Comparison of ENCODE assay signal across 17 cellular contexts in the genomic region with DNA sequence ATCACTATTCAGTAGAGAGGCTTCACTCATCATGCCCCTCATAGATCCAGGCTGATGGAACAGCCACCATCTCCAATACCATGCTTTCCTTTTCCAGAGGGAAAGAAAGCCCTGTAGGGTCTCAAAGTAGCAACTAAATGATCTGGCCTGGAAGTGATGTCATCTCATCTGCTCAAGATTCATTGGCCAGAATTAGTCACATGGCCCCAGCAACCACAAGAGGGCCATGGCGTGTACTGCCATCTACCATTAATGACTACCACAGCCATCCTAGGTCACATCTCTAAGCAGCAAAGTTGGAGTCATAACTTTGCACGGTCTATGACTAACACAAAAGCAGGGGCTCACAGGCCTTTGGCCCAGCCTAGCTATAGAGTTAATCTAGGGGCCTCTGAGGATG.
"Had no signal": no experiment of that assay in that cellular context is flagged by ENCODE, and none has a peak within 500 bp of the region (broad histone marks: within the 10 kb centered on the region; RNA-seq: fewer than 3 reads in every experiment).

No MANE protein-coding gene starts in this region.

- DNase-seq: cortex of kidney; effector memory CD4-positive, alpha-beta T cell; heart left ventricle; left colon; mesendoderm; naive B cell; occipital lobe; pancreas; right cardiac atrium; small intestine; stimulated activated CD4-positive, alpha-beta T cell treated with anti-CD3 and anti-CD28 coated beads, Interleukin-12 subunit alpha, Interleukin-12 subunit beta, amount 100 ng/mL, for 4 hours; stimulated activated naive CD4-positive, alpha-beta T cell treated with Interleukin-2 at 50 U/mL for 16 hours; tibial artery; upper lobe of left lung had no signal

- H3K27me3 ChIP-seq: heart left ventricle, pancreas, suprapubic skin, tibial artery, upper lobe of left lung had no signal

- H3K4me3 ChIP-seq: heart left ventricle, pancreas, suprapubic skin, tibial artery, upper lobe of left lung had no signal

- H3K4me1 ChIP-seq: pancreas, upper lobe of left lung had no signal

- FAIRE-seq: endometrium, frontal cortex, pancreas, small intestine had no signal

- H3K27ac ChIP-seq: heart left ventricle, pancreas, suprapubic skin, tibial artery, upper lobe of left lung had no signal

- H3K36me3 ChIP-seq: heart left ventricle, pancreas, suprapubic skin, tibial artery, upper lobe of left lung had no signal

- H3K9me3 ChIP-seq: heart left ventricle, pancreas, suprapubic skin, tibial artery, upper lobe of left lung had no signal
